ENCODE assay signal across 18 cellular contexts in genomic region chr17:29891131-29891530, GRCh38. TPM values are rescaled to one million over a fixed set of nuclear protein-coding genes. Genes with fewer than 3 reads are reported as not detected.
DNase-seq lines count a peak whose midpoint lies in the region; ATAC-seq and TF ChIP-seq lines count a peak whose summit lies in the region.
"Had no signal": no experiment of that assay in that cellular context is flagged by ENCODE, and none has a peak within 500 bp of the region (broad histone marks: within the 10 kb centered on the region; RNA-seq: fewer than 3 reads in every experiment).

No MANE protein-coding gene starts in this region.

- no peak for DNase-seq in CD4-positive, alpha-beta T cell
- DNase-seq in DND-41 (no peak), OCI-M1 (lab: John Stamatoyannopoulos, UW) (peak; percentile 35), HuH-7.5 (ENCODE audit: low spot score) (no peak), HCEC 1CT (no peak)
- DNase-seq in effector memory CD8-positive, alpha-beta T cell = no peak
- DNase-seq: CD4-positive, alpha-beta memory T cell; GM23248; H9; NCI-H1694; NCI-H2081; NCI-H2171; NCI-H526; SW 1271 had no signal

- peaks cover 31% of the 10 kb centered on the region for H3K36me3 Mint-ChIP-seq in CD4-positive, alpha-beta T cell (ENCODE audit: low read depth)
- peaks cover 6% of the 10 kb centered on the region for H3K36me3 Mint-ChIP-seq in effector memory CD8-positive, alpha-beta T cell (ENCODE audit: insufficient read depth)

- peak overlapping the region; percentile 8 for H3K27ac Mint-ChIP-seq in CD4-positive, alpha-beta T cell
- peak overlapping the region; percentile 11 to 62 for H3K27ac Mint-ChIP-seq in effector memory CD8-positive, alpha-beta T cell

- H3K4me3 Mint-ChIP-seq in CD4-positive, alpha-beta T cell = no peak overlapping the region
- H3K4me3 Mint-ChIP-seq in effector memory CD8-positive, alpha-beta T cell = no peak overlapping the region
- H3K4me3 Mint-ChIP-seq: CD4-positive, alpha-beta memory T cell; H9 had no signal

- peaks cover 5% of the 10 kb centered on the region for H3K9me3 Mint-ChIP-seq in CD4-positive, alpha-beta T cell
- peaks cover 0 to 1% of the 10 kb centered on the region in 2 donors for H3K9me3 Mint-ChIP-seq in effector memory CD8-positive, alpha-beta T cell
- H3K9me3 Mint-ChIP-seq: H9 had no signal

- H3K9ac ChIP-seq in DND-41 (ENCODE audit: low read depth, low read length) = no peak overlapping the region
- H3K9ac ChIP-seq: BLaER1, GM23248 had no signal

- CTCF ChIA-PET in CD4-positive, alpha-beta T cell (lab: Charles Lee) = no interaction called here

- TF ChIP-seq CTCF in CD4-positive, alpha-beta T cell (IDR thresholded peaks at IDR 0.05) = no peak
- TF ChIP-seq CTCF in DND-41 (IDR thresholded peaks at IDR 0.05; ENCODE audit: borderline replicate concordance, extremely low read depth, low read length, poor library complexity, severe bottlenecking) = no peak

- ATAC-seq in CD4-positive, alpha-beta T cell (ENCODE audit: poor library complexity) = no peak
- ATAC-seq in DND-41 (ENCODE audit: insufficient read depth, low read depth) (peak; percentile 64; the same call in 2 of the 3 replicates), HG03520 (IDR thresholded peaks at IDR 0.05; ENCODE audit: unreplicated experiment) (no peak), GM19395 (IDR thresholded peaks at IDR 0.05; ENCODE audit: unreplicated experiment) (no peak)
- peak; percentile 64 for ATAC-seq in effector memory CD8-positive, alpha-beta T cell (replicated peaks)
- ATAC-seq: Right ventricle myocardium inferior had no signal

- no peak overlapping the region for H3K27ac ChIP-seq in CD4-positive, alpha-beta T cell (ENCODE audit: low read depth, low read length)
- no peak overlapping the region for H3K27ac ChIP-seq in DND-41 (ENCODE audit: low read length)
- H3K27ac ChIP-seq: BLaER1, GM23248 had no signal

- H4K20me1 ChIP-seq in DND-41 (ENCODE audit: insufficient read depth, low read length) = peaks cover 28% of the 10 kb centered on the region

- H3K27me3 ChIP-seq in CD4-positive, alpha-beta T cell (ENCODE audit: control insufficient read depth, insufficient read depth, low read length) = no peaks in the 10 kb centered on the region
- H3K27me3 ChIP-seq in DND-41 (ENCODE audit: insufficient read depth, low read length, poor library complexity) = no peaks in the 10 kb centered on the region
- H3K27me3 ChIP-seq: BLaER1 had no signal

- H3K36me3 ChIP-seq in DND-41 (ENCODE audit: insufficient read depth, low read length) = no peaks in the 10 kb centered on the region

- no peaks in the 10 kb centered on the region for H3K27me3 Mint-ChIP-seq in CD4-positive, alpha-beta T cell
- no peaks in the 10 kb centered on the region for H3K27me3 Mint-ChIP-seq in effector memory CD8-positive, alpha-beta T cell
- H3K27me3 Mint-ChIP-seq: CD4-positive, alpha-beta memory T cell had no signal

- no peak overlapping the region for H3K4me2 ChIP-seq in DND-41 (ENCODE audit: insufficient read depth, low read length)
- H3K4me2 ChIP-seq: BLaER1 had no signal

- intact Hi-C loops in CD4-positive, alpha-beta T cell (cut with DNase I, micrococcal nuclease) = no loop called here

- no peak overlapping the region for H2AFZ ChIP-seq in DND-41 (ENCODE audit: low read depth, low read length)
- H2AFZ ChIP-seq: GM23248 had no signal

- H3K4me1 ChIP-seq in DND-41 (ENCODE audit: insufficient read depth, low read length) = no peaks in the 10 kb centered on the region

- POLR2A ChIA-PET in CD4-positive, alpha-beta T cell (lab: Charles Lee) = interaction anchor here (1.2 kb wide), 1 partner anchor 40 kb away, joined by 5 read pairs; the partner anchor contains the start of gene SSH2

- H3K4me3 ChIP-seq in DND-41 (ENCODE audit: low read depth in 1 of 2, low read length in 2 of 2) = no peak overlapping the region
- H3K4me3 ChIP-seq: BLaER1, GM23248 had no signal

- no peaks in the 10 kb centered on the region for H3K9me3 ChIP-seq in CD4-positive, alpha-beta T cell (ENCODE audit: control insufficient read depth, low read length)
- H3K9me3 ChIP-seq in DND-41 (ENCODE audit: insufficient read depth, low read length, severe bottlenecking) = no peaks in the 10 kb centered on the region

- peaks cover 83% of the 10 kb centered on the region for H3K79me2 ChIP-seq in DND-41 (ENCODE audit: insufficient read depth, low read length)

- peaks cover 31% of the 10 kb centered on the region for H3K4me1 Mint-ChIP-seq in CD4-positive, alpha-beta T cell (ENCODE audit: low read depth)
- peaks cover 19 to 23% of the 10 kb centered on the region in 2 donors for H3K4me1 Mint-ChIP-seq in effector memory CD8-positive, alpha-beta T cell (ENCODE audit: low read depth in 2 of 2)
- H3K4me1 Mint-ChIP-seq: H9 had no signal

RNA-seq across cellular contexts. Expression of gene SSH2, which starts 38.9 kb away (rescaled TPM):
- 10 to 100 TPM; 73.4 to 81.5 TPM for total RNA-seq in CD4-positive, alpha-beta T cell

RNA-seq across cellular contexts. Expression of gene EFCAB5, which starts 50.3 kb away (rescaled TPM):
- under 1 TPM; 0.25 to 0.53 TPM for total RNA-seq in CD4-positive, alpha-beta T cell
- total RNA-seq: GM23248, H9, Right ventricle myocardium inferior had no signal

Comparison
In these comparisons a context has a peak if more than half of its experiments do, and no peak if none do; other contexts are left out.
1. ATAC-seq: peak in DND-41 (single experiment) and effector memory CD8-positive, alpha-beta T cell (single experiment); none in CD4-positive, alpha-beta T cell (single experiment), HG03520 (single experiment) and GM19395 (single experiment).